1 cellular context compared by ENCODE assay signal in genomic region chr2:116761864-116762263, GRCh38.
A peak's percentile ranks its signal among the peaks of the same experiment; 100 is the strongest.
TF ChIP-seq lines count a peak whose summit lies in the region.

No MANE protein-coding gene starts in this region.

TF ChIP-seq in H1, 55 proteins besides CTCF, POLR2A, EP300 and RAD21:
- TF ChIP-seq BCL11A (IDR thresholded peaks at IDR 0.05; ENCODE audit: low read depth in 2 of 2, low read length in 2 of 2) (no peak), POLR2AphosphoS5 (IDR thresholded peaks at IDR 0.05; ENCODE audit: low read depth, low read length) (peak; percentile 50; the same call in 1 of the 2 replicates), SAP30 (IDR thresholded peaks at IDR 0.05; ENCODE audit: insufficient read depth, insufficient replicate concordance, low read length) (no peak), YY1 (IDR thresholded peaks at IDR 0.05; ENCODE audit: low read depth, low read length) (no peak), TEAD4 (IDR thresholded peaks at IDR 0.05; ENCODE audit: low read depth, low read length) (0 out of 2 replicates have a peak, but pooled peaks have one; percentile 61), RXRA (IDR thresholded peaks at IDR 0.05; ENCODE audit: insufficient read depth, low read depth, low read length) (peak; percentile 92; the same call in 1 of the 2 replicates), BRCA1 (IDR thresholded peaks at IDR 0.05; ENCODE audit: low read depth, low read length) (no peak)
